Comparison of ENCODE assay signal across 8 cellular contexts in genomic region chr16:88702364-88703210, GRCh38. TPM values are rescaled to one million over a fixed set of nuclear protein-coding genes. Genes with fewer than 3 reads are reported as not detected.
DNase-seq lines count a peak whose midpoint lies in the region; ATAC-seq and TF ChIP-seq lines count a peak whose summit lies in the region.
"Had no signal": no experiment of that assay in that cellular context is flagged by ENCODE, and none has a peak within 500 bp of the region (broad histone marks: within the 10 kb centered on the region; RNA-seq: fewer than 3 reads in every experiment).

No MANE protein-coding gene starts in this region.

- peaks cover 12% of the 10 kb centered on the region for H3K36me3 ChIP-seq in OCI-LY3 (replicated peaks; ENCODE audit: low read depth, low read length)
- no peaks in the 10 kb centered on the region for H3K36me3 ChIP-seq in colonic mucosa
- peaks cover 0 to 40% (median 25%) of the 10 kb centered on the region in 6 donors for H3K36me3 ChIP-seq in spleen

- no peak for ATAC-seq in HG02798 (IDR thresholded peaks at IDR 0.05; ENCODE audit: poor library complexity, unreplicated experiment)

- H3K9ac ChIP-seq in OCI-LY3 (ENCODE audit: low read length) (no peak overlapping the region), colonic mucosa (ENCODE audit: low read depth in 2 of 2, low read length in 2 of 2) (peak overlapping the region in 1 of 2 donors; percentile 68)

- TF ChIP-seq POLR2A in spleen (IDR thresholded peaks at IDR 0.05) = no peak

- H3K4me2 ChIP-seq in OCI-LY3 (ENCODE audit: low read length) = 0 out of 2 replicates have a peak overlapping the region, but pooled peaks have one; percentile 88

- no peaks in the 10 kb centered on the region for H4K20me1 ChIP-seq in OCI-LY3 (ENCODE audit: insufficient read depth, low read length)

- DNase-seq in HL-60 (ENCODE audit: low read depth in 1 of 2, low spot score in 1 of 2) (peak in 1 of 2 experiments; percentile 53), colonic mucosa (no peak), spleen (peak; percentile 86), NCI-H1436 (lab: John Stamatoyannopoulos, UW) (no peak), mesenteric fat pad (ENCODE audit: low spot score) (no peak)
- DNase-seq: NCI-H1930 had no signal

- peaks cover 49% of the 10 kb centered on the region for H3K79me2 ChIP-seq in OCI-LY3 (ENCODE audit: low read length)

- WGBS in spleen, 5 donors = 49 to 66% (median 58%) methylated on average over 28 to 32 of the region's 32 CpGs

- no peak overlapping the region for H2AFZ ChIP-seq in OCI-LY3 (ENCODE audit: low read depth, low read length)

- intact Hi-C loops in colonic mucosa (cut with DNase I) = no loop called here
- intact Hi-C loops in spleen (cut with DNase I; ENCODE audit: low total_unique reads) = loop anchor here (10.0 kb wide), 2 partner anchors 48 to 128 kb away; partner anchors contain the start of genes CYBA and ZC3H18

- peak overlapping the region; percentile 94 for H3K27ac ChIP-seq in HL-60 (replicated peaks)
- H3K27ac ChIP-seq in OCI-LY3 (ENCODE audit: low read length) = no peak overlapping the region
- peak overlapping the region; percentile 59 for H3K27ac ChIP-seq in colonic mucosa
- H3K27ac ChIP-seq in spleen = peak overlapping the region; percentile 90 to 98 (median 94)

- TF ChIP-seq CTCF in HL-60 (IDR thresholded peaks at IDR 0.05; ENCODE audit: insufficient read depth, low read length) = no peak
- TF ChIP-seq CTCF in OCI-LY3 (IDR thresholded peaks at IDR 0.05; ENCODE audit: low read depth, low read length) = no peak
- TF ChIP-seq CTCF in colonic mucosa (IDR thresholded peaks at IDR 0.05) = no peak
- no peak for TF ChIP-seq CTCF in spleen (IDR thresholded peaks at IDR 0.05 in 8 of 11, conservative IDR thresholded peaks at IDR 0.05 in 3 of 11)

- H3K4me1 ChIP-seq in OCI-LY3 (ENCODE audit: low read length) = peaks cover 29% of the 10 kb centered on the region
- peaks cover 14% of the 10 kb centered on the region for H3K4me1 ChIP-seq in colonic mucosa
- peaks cover 71 to 94% (median 93%) of the 10 kb centered on the region in 6 donors for H3K4me1 ChIP-seq in spleen

- H3K9me3 ChIP-seq in OCI-LY3 (ENCODE audit: insufficient read depth, low read length) (no peaks in the 10 kb centered on the region), colonic mucosa (no peaks in the 10 kb centered on the region), spleen (no peaks in the 10 kb centered on the region)

- H3K27me3 ChIP-seq in HL-60 (ENCODE audit: insufficient read depth, poor library complexity, severe bottlenecking) (no peaks in the 10 kb centered on the region), OCI-LY3 (ENCODE audit: low read depth, low read length) (no peaks in the 10 kb centered on the region), colonic mucosa (no peaks in the 10 kb centered on the region), spleen (replicated peaks in 1 of 7) (no peaks in the 10 kb centered on the region)

- H3K4me3 ChIP-seq in HL-60 (replicated peaks; ENCODE audit: insufficient read depth, low read length) (peak overlapping the region; percentile 20), OCI-LY3 (ENCODE audit: low read length) (no peak overlapping the region), colonic mucosa (peak overlapping the region; percentile 13), spleen (peak overlapping the region; percentile 22 to 96 (median 86))

RNA-seq across cellular contexts. Expression of gene RNF166, which starts 3.6 kb away (rescaled TPM):
- 1 to 10 TPM; 9.2 to 9.3 TPM for total RNA-seq in colonic mucosa
- 100 to 1,000 TPM in 3 of 7 donors, 10 to 100 TPM in 4; 63.7 to 135 (median 99.1) TPM for total RNA-seq in spleen
- polyA plus RNA-seq in spleen = 100 to 1,000 TPM in 1 of 3 donors, 10 to 100 TPM in 2; 55.7 to 132 (median 75.1) TPM
- 22.5 TPM for total RNA-seq in mesenteric fat pad

RNA-seq across cellular contexts. Expression of gene CTU2, which starts 3.7 kb away (rescaled TPM):
- total RNA-seq in colonic mucosa = 10 to 100 TPM in 1 of 2 donors, 1 to 10 TPM in 1; 7.8 to 23.1 TPM
- total RNA-seq in spleen = 10 to 100 TPM in 4 of 7 donors, 1 to 10 TPM in 3; 7.2 to 28.2 (median 11.7) TPM
- 10 to 100 TPM; 16.6 to 24.5 (median 16.8) TPM for polyA plus RNA-seq in spleen
- 20.3 TPM for total RNA-seq in mesenteric fat pad

RNA-seq across cellular contexts. Expression of gene SNAI3, which starts 16.3 kb away (rescaled TPM):
- under 1 TPM; 0.25 to 0.40 TPM for total RNA-seq in colonic mucosa
- total RNA-seq in spleen = 1 to 10 TPM; 4.8 to 7.6 (median 6.0) TPM
- 1 to 10 TPM; 5.6 to 7.8 (median 7.1) TPM for polyA plus RNA-seq in spleen
- total RNA-seq in mesenteric fat pad = 1.2 TPM

RNA-seq across cellular contexts. Expression of gene MVD, which starts 39.7 kb away (rescaled TPM):
- total RNA-seq in colonic mucosa = 100 to 1,000 TPM in 1 of 2 donors, 10 to 100 TPM in 1; 86.2 to 132 TPM
- total RNA-seq in spleen = 10 to 100 TPM; 24.1 to 49.3 (median 35.1) TPM
- 10 to 100 TPM; 35.1 to 74.9 (median 57.3) TPM for polyA plus RNA-seq in spleen
- 22.9 TPM for total RNA-seq in mesenteric fat pad

RNA-seq across cellular contexts. Expression of gene CYBA, which starts 51.7 kb away (rescaled TPM):
- total RNA-seq in colonic mucosa (100 to 1,000 TPM; 368 to 389 TPM), spleen (100 to 1,000 TPM; 557 to 820 (median 628) TPM), mesenteric fat pad (183 TPM)
- 100 to 1,000 TPM; 649 to 925 (median 917) TPM for polyA plus RNA-seq in spleen
